ENCODE assay signal across 7 cellular contexts in the genomic region with DNA sequence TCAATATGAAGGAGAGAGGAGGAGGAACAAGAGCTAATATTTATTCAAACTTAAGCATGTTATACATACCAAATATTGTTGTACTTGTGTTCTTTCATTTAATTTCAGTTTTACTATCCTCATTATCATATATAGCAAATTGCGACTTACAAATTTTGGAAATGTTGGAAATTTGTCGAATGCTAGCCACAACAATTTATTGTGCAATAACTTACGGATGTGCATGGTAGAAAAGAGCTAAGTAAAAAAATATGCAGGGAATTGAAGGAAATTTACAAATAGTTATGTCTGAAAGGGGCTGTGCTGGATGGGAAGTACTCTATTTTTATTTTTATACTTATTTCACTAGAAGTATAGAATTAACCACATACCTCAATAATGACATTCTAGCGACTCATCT.
"Had no signal": no experiment of that assay in that cellular context is flagged by ENCODE, and none has a peak within 500 bp of the region (broad histone marks: within the 10 kb centered on the region; RNA-seq: fewer than 3 reads in every experiment).

No MANE protein-coding gene starts in this region.

- FAIRE-seq: H54 had no signal

- H3K27ac ChIP-seq: GM23248, KMS-11 had no signal

- H3K4me2 ChIP-seq: KMS-11 had no signal

- H3K9ac ChIP-seq: GM23248, KMS-11 had no signal

- DNase-seq: GM23248, GOT3, H9, HCEC 1CT, KBM-7 had no signal

- H3K4me3 ChIP-seq: GM23248 had no signal

- H2AFZ ChIP-seq: GM23248 had no signal
